ENCODE assay signal across 17 cellular contexts in the genomic region with DNA sequence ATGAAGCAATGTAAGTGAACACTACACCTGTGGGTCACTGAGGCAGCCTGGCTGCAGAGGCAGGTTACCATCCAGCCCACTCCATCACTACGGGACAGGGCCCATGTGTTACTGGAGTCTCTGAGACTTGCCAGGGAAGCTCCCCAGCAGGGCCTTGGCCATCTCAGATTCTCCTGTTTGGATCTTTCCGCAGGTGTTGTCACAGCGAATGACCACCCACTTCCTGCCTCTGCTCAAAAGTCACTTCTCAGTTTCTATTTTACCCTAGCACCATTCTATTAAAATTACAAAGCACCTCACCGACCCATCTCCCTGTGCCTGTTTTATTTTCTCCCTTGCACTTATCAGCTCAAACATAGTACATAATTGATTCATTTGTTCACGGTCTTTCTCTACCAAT. TPM values are rescaled to one million over a fixed set of nuclear protein-coding genes. Genes with fewer than 3 reads are reported as not detected.
DNase-seq lines count a peak whose midpoint lies in the region; ATAC-seq, FAIRE-seq and TF ChIP-seq lines count a peak whose summit lies in the region.
"Had no signal": no experiment of that assay in that cellular context is flagged by ENCODE, and none has a peak within 500 bp of the region (broad histone marks: within the 10 kb centered on the region; RNA-seq: fewer than 3 reads in every experiment).

No MANE protein-coding gene starts in this region.

- peaks cover 2% of the 10 kb centered on the region for H3K27me3 Mint-ChIP-seq in CD8-positive, alpha-beta T cell (ENCODE audit: low read depth)
- H3K27me3 Mint-ChIP-seq: brain had no signal

- DNase-seq in H1 (ENCODE audit: low read depth in 1 of 2, low spot score in 2 of 2) (no peak), mesenteric fat pad (ENCODE audit: low spot score) (no peak), NCI-H1436 treated with DMSO at 0.1 percent for 48 hours (lab: John Stamatoyannopoulos, UW) (no peak), psoas muscle (no peak)
- DNase-seq in CD8-positive, alpha-beta T cell, result no peak
- DNase-seq: activated CD8-positive, alpha-beta memory T cell treated with anti-CD3 and anti-CD28 coated beads for 24 hours; activated gamma-delta T cell treated with Interleukin-2 at 50 U/mL for 16 hours; EL; NCI-H1048; NCI-H345; SK-N-SH had no signal

- 93% methylated on average over 5 of the region's 5 CpGs; no CpG with 5 or more reads in 1 of the 2 experiments for WGBS in H1 (ENCODE audit: extremely low coverage in 1 of 2, insufficient coverage in 1 of 2, insufficient read length in 1 of 2, insufficient replicate concordance in 2 of 2, low coverage in 1 of 2, low lambda C conversion rate in 2 of 2, missing lambda C conversion rate in 1 of 2), 2 experiments
- 85 to 91% (median 89%) methylated on average over 4 to 5 of the region's 5 CpGs for WGBS in psoas muscle, 3 donors

- no peak overlapping the region for H4K8ac ChIP-seq in H1 (ENCODE audit: extremely low read depth, insufficient read depth, low read length)

- H4K20me1 ChIP-seq in H1 (replicated peaks in 1 of 2; ENCODE audit: control insufficient read depth in 1 of 2, insufficient read depth in 2 of 2, low read length in 2 of 2), result no peaks in the 10 kb centered on the region

- H3K9me3 ChIP-seq in H1 (ENCODE audit: insufficient read depth in 2 of 2, low read depth in 1 of 2, low read length in 1 of 2) (no peaks in the 10 kb centered on the region), psoas muscle (no peaks in the 10 kb centered on the region)
- H3K9me3 ChIP-seq in CD8-positive, alpha-beta T cell (ENCODE audit: low read length), result no peaks in the 10 kb centered on the region
- H3K9me3 ChIP-seq: SK-N-SH had no signal

- H3K27me3 ChIP-seq in H1 (replicated peaks in 1 of 4; ENCODE audit: control insufficient read depth in 3 of 4, extremely low read depth in 1 of 4, insufficient read depth in 3 of 4, low read length in 3 of 4), result no peaks in the 10 kb centered on the region
- H3K27me3 ChIP-seq in CD8-positive, alpha-beta T cell (ENCODE audit: insufficient read depth, low read length), result no peaks in the 10 kb centered on the region
- H3K27me3 ChIP-seq in psoas muscle (ENCODE audit: insufficient read depth in 3 of 3, low read length in 2 of 3), result no peaks in the 10 kb centered on the region

- H3K79me2 ChIP-seq in H1 (ENCODE audit: control insufficient read depth in 1 of 2, insufficient read depth in 2 of 2, low read length in 2 of 2), result no peaks in the 10 kb centered on the region

- POLR2A ChIA-PET in H1 (lab: Charles Lee; ENCODE audit: partially characterized antibody), result no interaction called here
- POLR2A ChIA-PET in CD8-positive, alpha-beta T cell (lab: Charles Lee), result no interaction called here

- H3K27ac Mint-ChIP-seq in CD8-positive, alpha-beta T cell, result no peak overlapping the region
- H3K27ac Mint-ChIP-seq: brain had no signal

- TF ChIP-seq EP300 in H1 (IDR thresholded peaks at IDR 0.05; ENCODE audit: borderline replicate concordance in 1 of 2, low read depth in 2 of 2, low read length in 2 of 2), result no peak

- H3K4me2 ChIP-seq in H1 (ENCODE audit: insufficient read depth in 1 of 2, low read depth in 2 of 2, low read length in 2 of 2), result no peak overlapping the region
- H3K4me2 ChIP-seq: SK-N-SH had no signal

- H2BK20ac ChIP-seq in H1 (ENCODE audit: low read length), result 0 out of 2 replicates have a peak overlapping the region, but pooled peaks have one; percentile 48

- no peaks in the 10 kb centered on the region for H3K23me2 ChIP-seq in H1 (ENCODE audit: low read depth, low read length)

- no peak overlapping the region for H3K23ac ChIP-seq in H1 (ENCODE audit: insufficient read length)

- no peak overlapping the region for H2BK120ac ChIP-seq in H1 (replicated peaks; ENCODE audit: low read depth, low read length)

- TF ChIP-seq POLR2A in H1 (IDR thresholded peaks at IDR 0.05; ENCODE audit: control extremely low read depth in 1 of 2, low read depth in 2 of 2, low read length in 2 of 2), result no peak

- TF ChIP-seq RAD21 in H1 (IDR thresholded peaks at IDR 0.05 in 1 of 2, conservative IDR thresholded peaks at IDR 0.05 in 1 of 2; ENCODE audit: low read depth in 2 of 2, low read length in 2 of 2), result no peak

- no peaks in the 10 kb centered on the region for H3K79me1 ChIP-seq in H1 (ENCODE audit: low read depth, low read length)

- peak overlapping the region; percentile 56; the same call in 1 of the 2 replicates for H2AFZ ChIP-seq in H1 (ENCODE audit: low read length)

- no peak overlapping the region for H3K4me3 Mint-ChIP-seq in CD8-positive, alpha-beta T cell
- H3K4me3 Mint-ChIP-seq: brain had no signal

- CTCF ChIA-PET in H1 (lab: Charles Lee; ENCODE audit: partially characterized antibody), result no interaction called here
- CTCF ChIA-PET in CD8-positive, alpha-beta T cell (lab: Charles Lee), result no interaction called here

- TF ChIP-seq CTCF in H1 (IDR thresholded peaks at IDR 0.05; ENCODE audit: control extremely low read depth in 1 of 3, insufficient read depth in 1 of 3, low read depth in 1 of 3, low read length in 3 of 3) (no peak), psoas muscle (IDR thresholded peaks at IDR 0.05) (no peak)
- no peak for TF ChIP-seq CTCF in CD8-positive, alpha-beta T cell (IDR thresholded peaks at IDR 0.05)

- no peak overlapping the region for H3K18ac ChIP-seq in H1 (ENCODE audit: extremely low read depth, low read length)

- no peaks in the 10 kb centered on the region for H3K36me3 Mint-ChIP-seq in CD8-positive, alpha-beta T cell
- H3K36me3 Mint-ChIP-seq: brain had no signal

- no peak for FAIRE-seq in H1 (lab: Jason Lieb, UNC)

- H3K4me1 ChIP-seq in H1 (replicated peaks in 1 of 4; ENCODE audit: control insufficient read depth in 3 of 4, insufficient read depth in 4 of 4, low read length in 3 of 4), result peaks cover 0 to 4% (median 0%) of the 10 kb centered on the region in 4 experiments; a peak in 4 of 7 replicates
- no peaks in the 10 kb centered on the region for H3K4me1 ChIP-seq in CD8-positive, alpha-beta T cell (ENCODE audit: insufficient read depth, low read length)
- no peaks in the 10 kb centered on the region for H3K4me1 ChIP-seq in psoas muscle

- H4K5ac ChIP-seq in H1 (ENCODE audit: insufficient read length, low read depth, low read length), result no peak overlapping the region

- H3K9ac ChIP-seq in H1 (replicated peaks in 1 of 4; ENCODE audit: extremely low read depth in 1 of 4, low read depth in 3 of 4, low read length in 3 of 4), result no peak overlapping the region
- H3K9ac ChIP-seq: SK-N-SH had no signal

- H3K4me1 Mint-ChIP-seq in CD8-positive, alpha-beta T cell (ENCODE audit: low read depth), result no peaks in the 10 kb centered on the region
- H3K4me1 Mint-ChIP-seq: brain had no signal

- H3K9me3 Mint-ChIP-seq in CD8-positive, alpha-beta T cell, result no peaks in the 10 kb centered on the region
- H3K9me3 Mint-ChIP-seq: brain had no signal

- no peak overlapping the region for H3K14ac ChIP-seq in H1 (ENCODE audit: insufficient read length)

- H2BK15ac ChIP-seq in H1 (ENCODE audit: low read length), result no peak overlapping the region

- intact Hi-C loops in CD8-positive, alpha-beta T cell (cut with DNase I, micrococcal nuclease), result no loop called here
- intact Hi-C loops in psoas muscle (cut with DNase I), result no loop called here

- H3K4me3 ChIP-seq in H1 (ENCODE audit: extremely low read depth in 1 of 4, insufficient read depth in 2 of 4, low read depth in 3 of 4, low read length in 4 of 4) (no peak overlapping the region), psoas muscle (no peak overlapping the region)
- no peak overlapping the region for H3K4me3 ChIP-seq in CD8-positive, alpha-beta T cell (ENCODE audit: low read depth, low read length)

- no peak overlapping the region for H3K4ac ChIP-seq in H1 (replicated peaks; ENCODE audit: insufficient read length, low read depth, low read length)

- H3K56ac ChIP-seq in H1 (replicated peaks; ENCODE audit: insufficient read length, low read depth, low read length), result no peak overlapping the region

- H2BK5ac ChIP-seq in H1 (ENCODE audit: low read depth, low read length), result no peak overlapping the region

- peak; percentile 81 for ATAC-seq in GM19023 (IDR thresholded peaks at IDR 0.05; ENCODE audit: unreplicated experiment)
- peak; percentile 79 for ATAC-seq in GM21619 (IDR thresholded peaks at IDR 0.05; ENCODE audit: unreplicated experiment)
- ATAC-seq in HG03103 (IDR thresholded peaks at IDR 0.05; ENCODE audit: low read depth, unreplicated experiment), result peak; percentile 67
- no peak for ATAC-seq in CD8-positive, alpha-beta T cell
- no peak for ATAC-seq in psoas muscle

- no peaks in the 10 kb centered on the region for H3K36me3 ChIP-seq in H1 (ENCODE audit: control insufficient read depth in 2 of 4, insufficient read depth in 4 of 4, low read length in 3 of 4)
- H3K36me3 ChIP-seq in CD8-positive, alpha-beta T cell (ENCODE audit: insufficient read depth, low read length), result no peaks in the 10 kb centered on the region
- H3K36me3 ChIP-seq in psoas muscle (ENCODE audit: insufficient read depth in 1 of 2, low read depth in 1 of 2), result no peaks in the 10 kb centered on the region

- H4K91ac ChIP-seq in H1 (replicated peaks; ENCODE audit: insufficient read length, low read length), result no peak overlapping the region

- H2AK5ac ChIP-seq in H1 (ENCODE audit: low read depth, low read length), result no peak overlapping the region

- H2BK12ac ChIP-seq in H1 (ENCODE audit: low read depth, low read length), result no peak overlapping the region

- H3K27ac ChIP-seq in H1 (ENCODE audit: low read depth, low read length), result no peak overlapping the region
- no peak overlapping the region for H3K27ac ChIP-seq in CD8-positive, alpha-beta T cell (ENCODE audit: low read depth, low read length)
- H3K27ac ChIP-seq in psoas muscle, result no peak overlapping the region
- H3K27ac ChIP-seq: C4-2B had no signal

TF ChIP-seq in H1, 55 proteins besides CTCF, POLR2A, EP300 and RAD21 (continues in another document):
- TF ChIP-seq TEAD4 (IDR thresholded peaks at IDR 0.05; ENCODE audit: low read depth, low read length) (no peak), CREB1 (IDR thresholded peaks at IDR 0.05) (no peak), SIX5 (IDR thresholded peaks at IDR 0.05; ENCODE audit: low read depth, low read length) (no peak)

RNA-seq across cellular contexts. Expression of a gene that starts 34.5 kb away (rescaled TPM):
- 2.1 and 2.4 TPM in 2 replicates for total RNA-seq in H1 (2021; fragmentation: NEBNext Ultra II Directional; extraction: Animal tissue kit (Norgen Biotek cat#: 25700))
- polyA plus RNA-seq in H1 (2011; rRNA removed) (0.67 and 1.0 TPM in 2 replicates), psoas muscle (under 1 TPM; 0.04 to 0.22 (median 0.09) TPM)
- polyA plus RNA-seq in H1 (2011; cell fraction: cytosol; rRNA removed), result 0.84 TPM
- 1.7 TPM for polyA plus RNA-seq in H1 (2011; cell fraction: nucleus; rRNA removed)
- 1.1 to 2.1 TPM (median 1.4 TPM) in 4 replicates for polyA plus RNA-seq in H1 (2012, experiment 1 of 2)
- 0.13 TPM for polyA plus RNA-seq in H1 (2012, experiment 2 of 2)
- 0.59 TPM for polyA plus RNA-seq in H1 (2013, experiment 1 of 2)
- 0.53 TPM for polyA plus RNA-seq in H1 (2013, experiment 2 of 2)
- polyA minus RNA-seq in H1 (2011; rRNA and poly(A)+ RNA removed), result 1.6 and 5.5 TPM in 2 replicates
- 0.29 TPM for polyA minus RNA-seq in H1 (2011; cell fraction: cytosol; rRNA and poly(A)+ RNA removed)
- polyA minus RNA-seq in H1 (2011; cell fraction: nucleus; rRNA and poly(A)+ RNA removed), result 9.4 TPM
- total RNA-seq in mesenteric fat pad (7.5 TPM), psoas muscle (1 to 10 TPM in 2 of 4 donors, under 1 TPM in 2; 0.20 to 1.3 (median 0.80) TPM)
- under 1 TPM; 0.19 to 0.41 TPM for total RNA-seq in CD8-positive, alpha-beta T cell
- total RNA-seq: OCI-LY7 had no signal

Comparison
In these comparisons a context has a peak if more than half of its experiments do, and no peak if none do; other contexts are left out.
1. ATAC-seq: peak in GM19023 (single experiment), GM21619 (single experiment) and HG03103 (single experiment); none in CD8-positive, alpha-beta T cell (single experiment) and psoas muscle (0 of 4).